1 cellular context compared by ENCODE assay signal in genomic region chr2:11505652-11506610, GRCh38.
TF ChIP-seq lines count a peak whose summit lies in the region.

No MANE protein-coding gene starts in this region.

TF ChIP-seq in HepG2, 621 proteins besides CTCF, POLR2A, EP300 and RAD21 (continued from another document and continues in another):
- TF ChIP-seq, protein P1, sequence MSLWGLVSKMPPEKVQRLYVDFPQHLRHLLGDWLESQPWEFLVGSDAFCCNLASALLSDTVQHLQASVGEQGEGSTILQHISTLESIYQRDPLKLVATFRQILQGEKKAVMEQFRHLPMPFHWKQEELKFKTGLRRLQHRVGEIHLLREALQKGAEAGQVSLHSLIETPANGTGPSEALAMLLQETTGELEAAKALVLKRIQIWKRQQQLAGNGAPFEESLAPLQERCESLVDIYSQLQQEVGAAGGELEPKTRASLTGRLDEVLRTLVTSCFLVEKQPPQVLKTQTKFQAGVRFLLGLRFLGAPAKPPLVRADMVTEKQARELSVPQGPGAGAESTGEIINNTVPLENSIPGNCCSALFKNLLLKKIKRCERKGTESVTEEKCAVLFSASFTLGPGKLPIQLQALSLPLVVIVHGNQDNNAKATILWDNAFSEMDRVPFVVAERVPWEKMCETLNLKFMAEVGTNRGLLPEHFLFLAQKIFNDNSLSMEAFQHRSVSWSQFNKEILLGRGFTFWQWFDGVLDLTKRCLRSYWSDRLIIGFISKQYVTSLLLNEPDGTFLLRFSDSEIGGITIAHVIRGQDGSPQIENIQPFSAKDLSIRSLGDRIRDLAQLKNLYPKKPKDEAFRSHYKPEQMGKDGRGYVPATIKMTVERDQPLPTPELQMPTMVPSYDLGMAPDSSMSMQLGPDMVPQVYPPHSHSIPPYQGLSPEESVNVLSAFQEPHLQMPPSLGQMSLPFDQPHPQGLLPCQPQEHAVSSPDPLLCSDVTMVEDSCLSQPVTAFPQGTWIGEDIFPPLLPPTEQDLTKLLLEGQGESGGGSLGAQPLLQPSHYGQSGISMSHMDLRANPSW (CRISPR knock-in tag; IDR thresholded peaks at IDR 0.05; ENCODE audit: borderline replicate concordance), result peak; percentile 95; the same call in 1 of the 2 replicates
- TF ChIP-seq ZNF383 (CRISPR knock-in tag; IDR thresholded peaks at IDR 0.05; ENCODE audit: borderline replicate concordance) (peak; percentile 38; the same call in 1 of the 2 replicates), AGO1 (IDR thresholded peaks at IDR 0.05; ENCODE audit: low read depth, low read length, poor library complexity, severe bottlenecking) (no peak), ZNF256 (CRISPR knock-in tag; conservative IDR thresholded peaks at IDR 0.05) (no peak), FOXK1 (CRISPR knock-in tag; IDR thresholded peaks at IDR 0.05; ENCODE audit: borderline replicate concordance, low read depth) (no peak; the same call in none of the 2 replicates), AKNA (CRISPR knock-in tag; IDR thresholded peaks at IDR 0.05; ENCODE audit: borderline replicate concordance) (no peak), ASH2L (IDR thresholded peaks at IDR 0.05; ENCODE audit: insufficient read length, low read depth, low read length) (peak; percentile 83), SPEN (CRISPR knock-in tag; IDR thresholded peaks at IDR 0.05; ENCODE audit: low read depth) (no peak; the same call in 1 of the 2 replicates), SSRP1 (CRISPR knock-in tag; IDR thresholded peaks at IDR 0.05) (peak; percentile 64; the same call in 1 of the 2 replicates), ARNT (IDR thresholded peaks at IDR 0.05) (no peak), HNRNPK (IDR thresholded peaks at IDR 0.05; ENCODE audit: low read depth, low read length, poor library complexity, severe bottlenecking) (no peak), CENPX (CRISPR knock-in tag; IDR thresholded peaks at IDR 0.05) (no peak), HMG20A (CRISPR knock-in tag; IDR thresholded peaks at IDR 0.05; ENCODE audit: borderline replicate concordance) (peak; percentile 89), ZNF34 (CRISPR knock-in tag; IDR thresholded peaks at IDR 0.05; ENCODE audit: borderline replicate concordance) (peak; percentile 79; the same call in 1 of the 2 replicates), ZNF598 (CRISPR knock-in tag; IDR thresholded peaks at IDR 0.05; ENCODE audit: borderline replicate concordance) (no peak), GLMP (CRISPR knock-in tag; IDR thresholded peaks at IDR 0.05; ENCODE audit: borderline replicate concordance) (no peak), ZSCAN5A (CRISPR knock-in tag; IDR thresholded peaks at IDR 0.05; ENCODE audit: borderline replicate concordance) (peak; percentile 74; the same call in 1 of the 2 replicates), TBL1XR1 (IDR thresholded peaks at IDR 0.05; ENCODE audit: borderline replicate concordance, low read length, partially characterized antibody) (peak; percentile 20), ZNF143 (CRISPR knock-in tag; IDR thresholded peaks at IDR 0.05) (no peak), THRA (CRISPR knock-in tag; IDR thresholded peaks at IDR 0.05; ENCODE audit: borderline replicate concordance) (peak; percentile 75; the same call in 1 of the 2 replicates)
- TF ChIP-seq, protein P2, sequence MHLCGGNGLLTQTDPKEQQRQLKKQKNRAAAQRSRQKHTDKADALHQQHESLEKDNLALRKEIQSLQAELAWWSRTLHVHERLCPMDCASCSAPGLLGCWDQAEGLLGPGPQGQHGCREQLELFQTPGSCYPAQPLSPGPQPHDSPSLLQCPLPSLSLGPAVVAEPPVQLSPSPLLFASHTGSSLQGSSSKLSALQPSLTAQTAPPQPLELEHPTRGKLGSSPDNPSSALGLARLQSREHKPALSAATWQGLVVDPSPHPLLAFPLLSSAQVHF (CRISPR knock-in tag; IDR thresholded peaks at IDR 0.05), result no peak
- TF ChIP-seq, protein P3, sequence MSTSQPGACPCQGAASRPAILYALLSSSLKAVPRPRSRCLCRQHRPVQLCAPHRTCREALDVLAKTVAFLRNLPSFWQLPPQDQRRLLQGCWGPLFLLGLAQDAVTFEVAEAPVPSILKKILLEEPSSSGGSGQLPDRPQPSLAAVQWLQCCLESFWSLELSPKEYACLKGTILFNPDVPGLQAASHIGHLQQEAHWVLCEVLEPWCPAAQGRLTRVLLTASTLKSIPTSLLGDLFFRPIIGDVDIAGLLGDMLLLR (CRISPR knock-in tag; IDR thresholded peaks at IDR 0.05), result no peak
- TF ChIP-seq, protein P4, sequence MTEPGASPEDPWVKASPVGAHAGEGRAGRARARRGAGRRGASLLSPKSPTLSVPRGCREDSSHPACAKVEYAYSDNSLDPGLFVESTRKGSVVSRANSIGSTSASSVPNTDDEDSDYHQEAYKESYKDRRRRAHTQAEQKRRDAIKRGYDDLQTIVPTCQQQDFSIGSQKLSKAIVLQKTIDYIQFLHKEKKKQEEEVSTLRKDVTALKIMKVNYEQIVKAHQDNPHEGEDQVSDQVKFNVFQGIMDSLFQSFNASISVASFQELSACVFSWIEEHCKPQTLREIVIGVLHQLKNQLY (CRISPR knock-in tag; IDR thresholded peaks at IDR 0.05), result peak; percentile 60; the same call in 1 of the 2 replicates
- TF ChIP-seq, protein P5, sequence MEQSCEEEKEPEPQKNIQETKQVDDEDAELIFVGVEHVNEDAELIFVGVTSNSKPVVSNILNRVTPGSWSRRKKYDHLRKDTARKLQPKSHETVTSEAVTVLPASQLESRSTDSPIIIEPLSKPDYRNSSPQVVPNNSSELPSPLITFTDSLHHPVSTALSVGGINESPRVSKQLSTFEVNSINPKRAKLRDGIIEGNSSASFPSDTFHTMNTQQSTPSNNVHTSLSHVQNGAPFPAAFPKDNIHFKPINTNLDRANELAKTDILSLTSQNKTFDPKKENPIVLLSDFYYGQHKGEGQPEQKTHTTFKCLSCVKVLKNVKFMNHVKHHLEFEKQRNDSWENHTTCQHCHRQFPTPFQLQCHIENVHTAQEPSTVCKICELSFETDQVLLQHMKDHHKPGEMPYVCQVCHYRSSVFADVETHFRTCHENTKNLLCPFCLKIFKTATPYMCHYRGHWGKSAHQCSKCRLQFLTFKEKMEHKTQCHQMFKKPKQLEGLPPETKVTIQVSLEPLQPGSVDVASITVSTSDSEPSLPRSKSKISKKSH (CRISPR knock-in tag; IDR thresholded peaks at IDR 0.05; ENCODE audit: borderline replicate concordance), result no peak
- TF ChIP-seq, protein P6, sequence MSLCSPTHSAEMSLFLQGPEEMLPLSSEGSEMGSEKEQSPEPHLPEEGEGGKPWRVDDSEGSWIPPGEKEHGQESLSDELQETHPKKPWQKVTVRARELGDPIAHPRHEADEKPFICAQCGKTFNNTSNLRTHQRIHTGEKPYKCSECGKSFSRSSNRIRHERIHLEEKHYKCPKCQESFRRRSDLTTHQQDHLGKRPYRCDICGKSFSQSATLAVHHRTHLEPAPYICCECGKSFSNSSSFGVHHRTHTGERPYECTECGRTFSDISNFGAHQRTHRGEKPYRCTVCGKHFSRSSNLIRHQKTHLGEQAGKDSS (CRISPR knock-in tag; IDR thresholded peaks at IDR 0.05; ENCODE audit: borderline replicate concordance, low read depth), result peak; percentile 89
- TF ChIP-seq, protein P7, sequence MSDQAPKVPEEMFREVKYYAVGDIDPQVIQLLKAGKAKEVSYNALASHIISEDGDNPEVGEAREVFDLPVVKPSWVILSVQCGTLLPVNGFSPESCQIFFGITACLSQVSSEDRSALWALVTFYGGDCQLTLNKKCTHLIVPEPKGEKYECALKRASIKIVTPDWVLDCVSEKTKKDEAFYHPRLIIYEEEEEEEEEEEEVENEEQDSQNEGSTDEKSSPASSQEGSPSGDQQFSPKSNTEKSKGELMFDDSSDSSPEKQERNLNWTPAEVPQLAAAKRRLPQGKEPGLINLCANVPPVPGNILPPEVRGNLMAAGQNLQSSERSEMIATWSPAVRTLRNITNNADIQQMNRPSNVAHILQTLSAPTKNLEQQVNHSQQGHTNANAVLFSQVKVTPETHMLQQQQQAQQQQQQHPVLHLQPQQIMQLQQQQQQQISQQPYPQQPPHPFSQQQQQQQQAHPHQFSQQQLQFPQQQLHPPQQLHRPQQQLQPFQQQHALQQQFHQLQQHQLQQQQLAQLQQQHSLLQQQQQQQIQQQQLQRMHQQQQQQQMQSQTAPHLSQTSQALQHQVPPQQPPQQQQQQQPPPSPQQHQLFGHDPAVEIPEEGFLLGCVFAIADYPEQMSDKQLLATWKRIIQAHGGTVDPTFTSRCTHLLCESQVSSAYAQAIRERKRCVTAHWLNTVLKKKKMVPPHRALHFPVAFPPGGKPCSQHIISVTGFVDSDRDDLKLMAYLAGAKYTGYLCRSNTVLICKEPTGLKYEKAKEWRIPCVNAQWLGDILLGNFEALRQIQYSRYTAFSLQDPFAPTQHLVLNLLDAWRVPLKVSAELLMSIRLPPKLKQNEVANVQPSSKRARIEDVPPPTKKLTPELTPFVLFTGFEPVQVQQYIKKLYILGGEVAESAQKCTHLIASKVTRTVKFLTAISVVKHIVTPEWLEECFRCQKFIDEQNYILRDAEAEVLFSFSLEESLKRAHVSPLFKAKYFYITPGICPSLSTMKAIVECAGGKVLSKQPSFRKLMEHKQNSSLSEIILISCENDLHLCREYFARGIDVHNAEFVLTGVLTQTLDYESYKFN (CRISPR knock-in tag; conservative IDR thresholded peaks at IDR 0.05), result peak; percentile 99
